Comparison of ENCODE assay signal across 1 cellular context in the genomic region with DNA sequence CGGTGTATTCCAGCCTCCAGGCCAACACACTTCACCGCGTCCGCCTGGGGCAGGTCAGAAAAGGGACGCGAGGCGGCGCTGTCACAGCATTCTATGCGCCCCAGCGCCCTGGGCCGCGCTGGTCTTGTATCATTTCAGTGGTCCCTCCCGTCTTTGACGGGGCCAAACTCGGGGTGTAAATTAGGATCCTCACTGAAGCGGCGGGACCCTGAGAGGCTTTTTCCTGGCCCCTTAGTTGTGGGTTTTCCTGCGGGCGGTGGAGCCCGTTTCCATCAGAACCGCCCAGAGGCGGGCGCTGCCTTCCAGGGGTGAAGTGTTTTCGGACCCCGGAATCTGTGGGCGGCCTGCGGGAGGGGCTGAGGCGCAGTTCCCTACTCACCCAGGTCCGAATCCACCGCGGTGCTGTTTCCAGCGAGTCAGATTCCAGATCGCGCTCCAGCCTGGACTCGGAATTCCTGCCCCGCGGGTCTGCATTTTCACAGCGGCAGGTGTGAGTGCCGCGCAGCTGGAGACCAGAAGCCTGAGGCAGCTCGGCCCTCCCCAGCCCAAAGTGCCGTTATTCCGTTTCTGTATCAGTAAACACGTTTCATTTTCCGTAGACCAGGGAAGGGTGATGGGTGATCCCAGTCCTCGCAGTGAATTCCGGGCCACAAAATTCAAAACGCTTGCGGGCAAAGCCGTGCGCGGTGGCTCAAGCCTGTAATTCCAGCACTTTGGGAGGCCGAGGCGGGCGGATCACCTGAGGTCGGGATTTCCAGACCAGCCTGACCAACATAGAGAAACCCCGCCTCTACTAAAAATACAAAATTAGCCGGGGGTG.
TF ChIP-seq lines count a peak whose summit lies in the region.

No MANE protein-coding gene starts in this region.

TF ChIP-seq in HEK293, 187 proteins besides CTCF, POLR2A, EP300 and RAD21 (continued from another document and continues in another):
- TF ChIP-seq, protein P1, sequence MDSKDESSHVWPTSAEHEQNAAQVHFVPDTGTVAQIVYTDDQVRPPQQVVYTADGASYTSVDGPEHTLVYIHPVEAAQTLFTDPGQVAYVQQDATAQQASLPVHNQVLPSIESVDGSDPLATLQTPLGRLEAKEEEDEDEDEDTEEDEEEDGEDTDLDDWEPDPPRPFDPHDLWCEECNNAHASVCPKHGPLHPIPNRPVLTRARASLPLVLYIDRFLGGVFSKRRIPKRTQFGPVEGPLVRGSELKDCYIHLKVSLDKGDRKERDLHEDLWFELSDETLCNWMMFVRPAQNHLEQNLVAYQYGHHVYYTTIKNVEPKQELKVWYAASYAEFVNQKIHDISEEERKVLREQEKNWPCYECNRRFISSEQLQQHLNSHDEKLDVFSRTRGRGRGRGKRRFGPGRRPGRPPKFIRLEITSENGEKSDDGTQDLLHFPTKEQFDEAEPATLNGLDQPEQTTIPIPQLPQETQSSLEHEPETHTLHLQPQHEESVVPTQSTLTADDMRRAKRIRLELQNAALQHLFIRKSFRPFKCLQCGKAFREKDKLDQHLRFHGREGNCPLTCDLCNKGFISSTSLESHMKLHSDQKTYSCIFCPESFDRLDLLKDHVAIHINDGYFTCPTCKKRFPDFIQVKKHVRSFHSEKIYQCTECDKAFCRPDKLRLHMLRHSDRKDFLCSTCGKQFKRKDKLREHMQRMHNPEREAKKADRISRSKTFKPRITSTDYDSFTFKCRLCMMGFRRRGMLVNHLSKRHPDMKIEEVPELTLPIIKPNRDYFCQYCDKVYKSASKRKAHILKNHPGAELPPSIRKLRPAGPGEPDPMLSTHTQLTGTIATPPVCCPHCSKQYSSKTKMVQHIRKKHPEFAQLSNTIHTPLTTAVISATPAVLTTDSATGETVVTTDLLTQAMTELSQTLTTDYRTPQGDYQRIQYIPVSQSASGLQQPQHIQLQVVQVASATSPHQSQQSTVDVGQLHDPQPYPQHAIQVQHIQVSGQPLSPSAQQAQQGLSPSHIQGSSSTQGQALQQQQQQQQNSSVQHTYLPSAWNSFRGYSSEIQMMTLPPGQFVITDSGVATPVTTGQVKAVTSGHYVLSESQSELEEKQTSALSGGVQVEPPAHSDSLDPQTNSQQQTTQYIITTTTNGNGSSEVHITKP (tag by site-specific recombination; IDR thresholded peaks at IDR 0.05) = peak; percentile 92
- TF ChIP-seq, protein P2, sequence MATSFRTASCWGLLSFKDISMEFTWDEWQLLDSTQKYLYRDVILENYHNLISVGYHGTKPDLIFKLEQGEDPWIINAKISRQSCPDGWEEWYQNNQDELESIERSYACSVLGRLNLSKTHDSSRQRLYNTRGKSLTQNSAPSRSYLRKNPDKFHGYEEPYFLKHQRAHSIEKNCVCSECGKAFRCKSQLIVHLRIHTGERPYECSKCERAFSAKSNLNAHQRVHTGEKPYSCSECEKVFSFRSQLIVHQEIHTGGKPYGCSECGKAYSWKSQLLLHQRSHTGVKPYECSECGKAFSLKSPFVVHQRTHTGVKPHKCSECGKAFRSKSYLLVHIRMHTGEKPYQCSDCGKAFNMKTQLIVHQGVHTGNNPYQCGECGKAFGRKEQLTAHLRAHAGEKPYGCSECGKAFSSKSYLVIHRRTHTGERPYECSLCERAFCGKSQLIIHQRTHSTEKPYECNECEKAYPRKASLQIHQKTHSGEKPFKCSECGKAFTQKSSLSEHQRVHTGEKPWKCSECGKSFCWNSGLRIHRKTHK (tag by site-specific recombination; IDR thresholded peaks at IDR 0.05) = no peak
- TF ChIP-seq SP7 (tag by site-specific recombination; IDR thresholded peaks at IDR 0.05) = peak; percentile 76
- no peak for TF ChIP-seq ZSCAN23 (tag by site-specific recombination; IDR thresholded peaks at IDR 0.05)
- TF ChIP-seq ZFP37 (tag by site-specific recombination; IDR thresholded peaks at IDR 0.05) = no peak
- TF ChIP-seq KLF10 (tag by site-specific recombination; IDR thresholded peaks at IDR 0.05) = peak; percentile 21; the same call in 1 of the 2 replicates
- TF ChIP-seq ZNF660 (tag by site-specific recombination; IDR thresholded peaks at IDR 0.05) = peak; percentile 88
- TF ChIP-seq SCRT1 (tag by site-specific recombination; IDR thresholded peaks at IDR 0.05; ENCODE audit: borderline replicate concordance) = no peak
- TF ChIP-seq ZNF785 (tag by site-specific recombination; IDR thresholded peaks at IDR 0.05) = no peak
- TF ChIP-seq, protein P3, sequence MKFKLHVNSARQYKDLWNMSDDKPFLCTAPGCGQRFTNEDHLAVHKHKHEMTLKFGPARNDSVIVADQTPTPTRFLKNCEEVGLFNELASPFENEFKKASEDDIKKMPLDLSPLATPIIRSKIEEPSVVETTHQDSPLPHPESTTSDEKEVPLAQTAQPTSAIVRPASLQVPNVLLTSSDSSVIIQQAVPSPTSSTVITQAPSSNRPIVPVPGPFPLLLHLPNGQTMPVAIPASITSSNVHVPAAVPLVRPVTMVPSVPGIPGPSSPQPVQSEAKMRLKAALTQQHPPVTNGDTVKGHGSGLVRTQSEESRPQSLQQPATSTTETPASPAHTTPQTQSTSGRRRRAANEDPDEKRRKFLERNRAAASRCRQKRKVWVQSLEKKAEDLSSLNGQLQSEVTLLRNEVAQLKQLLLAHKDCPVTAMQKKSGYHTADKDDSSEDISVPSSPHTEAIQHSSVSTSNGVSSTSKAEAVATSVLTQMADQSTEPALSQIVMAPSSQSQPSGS (tag by site-specific recombination; IDR thresholded peaks at IDR 0.05; ENCODE audit: low read depth) = no peak
- 0 out of 2 replicates have a peak, but pooled peaks have one; percentile 16 for TF ChIP-seq ZNF639 (tag by site-specific recombination; IDR thresholded peaks at IDR 0.05)
- TF ChIP-seq EGR2 (tag by site-specific recombination; IDR thresholded peaks at IDR 0.05; ENCODE audit: low read depth) = peak; percentile 47; the same call in 1 of the 2 replicates
- TF ChIP-seq, protein P4, sequence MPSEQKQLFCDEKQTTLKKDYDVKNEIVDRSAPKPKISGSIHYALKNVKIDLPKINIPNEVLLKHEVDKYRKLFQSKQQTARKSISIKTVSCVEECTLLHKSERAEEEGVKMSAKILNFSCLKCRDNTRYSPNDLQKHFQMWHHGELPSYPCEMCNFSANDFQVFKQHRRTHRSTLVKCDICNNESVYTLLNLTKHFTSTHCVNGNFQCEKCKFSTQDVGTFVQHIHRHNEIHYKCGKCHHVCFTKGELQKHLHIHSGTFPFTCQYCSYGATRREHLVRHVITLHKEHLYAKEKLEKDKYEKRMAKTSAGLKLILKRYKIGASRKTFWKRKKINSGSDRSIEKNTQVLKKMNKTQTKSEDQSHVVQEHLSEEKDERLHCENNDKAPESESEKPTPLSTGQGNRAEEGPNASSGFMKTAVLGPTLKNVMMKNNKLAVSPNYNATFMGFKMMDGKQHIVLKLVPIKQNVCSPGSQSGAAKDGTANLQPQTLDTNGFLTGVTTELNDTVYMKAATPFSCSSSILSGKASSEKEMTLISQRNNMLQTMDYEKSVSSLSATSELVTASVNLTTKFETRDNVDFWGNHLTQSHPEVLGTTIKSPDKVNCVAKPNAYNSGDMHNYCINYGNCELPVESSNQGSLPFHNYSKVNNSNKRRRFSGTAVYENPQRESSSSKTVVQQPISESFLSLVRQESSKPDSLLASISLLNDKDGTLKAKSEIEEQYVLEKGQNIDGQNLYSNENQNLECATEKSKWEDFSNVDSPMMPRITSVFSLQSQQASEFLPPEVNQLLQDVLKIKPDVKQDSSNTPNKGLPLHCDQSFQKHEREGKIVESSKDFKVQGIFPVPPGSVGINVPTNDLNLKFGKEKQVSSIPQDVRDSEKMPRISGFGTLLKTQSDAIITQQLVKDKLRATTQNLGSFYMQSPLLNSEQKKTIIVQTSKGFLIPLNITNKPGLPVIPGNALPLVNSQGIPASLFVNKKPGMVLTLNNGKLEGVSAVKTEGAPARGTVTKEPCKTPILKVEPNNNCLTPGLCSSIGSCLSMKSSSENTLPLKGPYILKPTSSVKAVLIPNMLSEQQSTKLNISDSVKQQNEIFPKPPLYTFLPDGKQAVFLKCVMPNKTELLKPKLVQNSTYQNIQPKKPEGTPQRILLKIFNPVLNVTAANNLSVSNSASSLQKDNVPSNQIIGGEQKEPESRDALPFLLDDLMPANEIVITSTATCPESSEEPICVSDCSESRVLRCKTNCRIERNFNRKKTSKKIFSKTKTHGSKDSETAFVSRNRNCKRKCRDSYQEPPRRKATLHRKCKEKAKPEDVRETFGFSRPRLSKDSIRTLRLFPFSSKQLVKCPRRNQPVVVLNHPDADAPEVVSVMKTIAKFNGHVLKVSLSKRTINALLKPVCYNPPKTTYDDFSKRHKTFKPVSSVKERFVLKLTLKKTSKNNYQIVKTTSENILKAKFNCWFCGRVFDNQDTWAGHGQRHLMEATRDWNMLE (tag by site-specific recombination; conservative IDR thresholded peaks at IDR 0.05; ENCODE audit: low read depth) = no peak
- TF ChIP-seq ZFHX2 (tag by site-specific recombination; conservative IDR thresholded peaks at IDR 0.05) = peak; percentile 71
- no peak for TF ChIP-seq OSR2 (tag by site-specific recombination; IDR thresholded peaks at IDR 0.05)
- TF ChIP-seq ZNF501 (tag by site-specific recombination; IDR thresholded peaks at IDR 0.05) = 0 out of 2 replicates have a peak, but pooled peaks have one; percentile 59
- TF ChIP-seq, protein P5, sequence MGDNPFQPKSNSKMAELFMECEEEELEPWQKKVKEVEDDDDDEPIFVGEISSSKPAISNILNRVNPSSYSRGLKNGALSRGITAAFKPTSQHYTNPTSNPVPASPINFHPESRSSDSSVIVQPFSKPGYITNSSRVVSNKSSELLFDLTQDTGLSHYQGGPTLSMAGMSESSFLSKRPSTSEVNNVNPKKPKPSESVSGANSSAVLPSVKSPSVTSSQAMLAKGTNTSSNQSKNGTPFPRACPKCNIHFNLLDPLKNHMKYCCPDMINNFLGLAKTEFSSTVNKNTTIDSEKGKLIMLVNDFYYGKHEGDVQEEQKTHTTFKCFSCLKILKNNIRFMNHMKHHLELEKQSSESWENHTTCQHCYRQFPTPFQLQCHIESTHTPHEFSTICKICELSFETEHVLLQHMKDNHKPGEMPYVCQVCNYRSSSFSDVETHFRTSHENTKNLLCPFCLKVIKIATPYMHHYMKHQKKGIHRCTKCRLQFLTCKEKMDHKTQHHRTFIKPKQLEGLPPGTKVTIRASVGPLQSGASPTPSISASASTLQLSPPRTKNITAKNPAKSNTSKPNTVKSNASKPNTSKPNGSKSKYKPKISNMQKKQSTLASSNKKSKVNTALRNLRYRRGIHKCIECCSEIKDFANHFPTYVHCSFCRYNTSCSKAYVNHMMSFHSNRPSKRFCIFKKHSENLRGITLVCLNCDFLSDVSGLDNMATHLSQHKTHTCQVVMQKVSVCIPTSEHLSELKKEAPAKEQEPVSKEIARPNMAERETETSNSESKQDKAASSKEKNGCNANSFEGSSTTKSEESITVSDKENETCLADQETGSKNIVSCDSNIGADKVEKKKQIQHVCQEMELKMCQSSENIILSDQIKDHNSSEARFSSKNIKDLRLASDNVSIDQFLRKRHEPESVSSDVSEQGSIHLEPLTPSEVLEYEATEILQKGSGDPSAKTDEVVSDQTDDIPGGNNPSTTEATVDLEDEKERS (tag by site-specific recombination; IDR thresholded peaks at IDR 0.05) = no peak
- TF ChIP-seq, protein P6, sequence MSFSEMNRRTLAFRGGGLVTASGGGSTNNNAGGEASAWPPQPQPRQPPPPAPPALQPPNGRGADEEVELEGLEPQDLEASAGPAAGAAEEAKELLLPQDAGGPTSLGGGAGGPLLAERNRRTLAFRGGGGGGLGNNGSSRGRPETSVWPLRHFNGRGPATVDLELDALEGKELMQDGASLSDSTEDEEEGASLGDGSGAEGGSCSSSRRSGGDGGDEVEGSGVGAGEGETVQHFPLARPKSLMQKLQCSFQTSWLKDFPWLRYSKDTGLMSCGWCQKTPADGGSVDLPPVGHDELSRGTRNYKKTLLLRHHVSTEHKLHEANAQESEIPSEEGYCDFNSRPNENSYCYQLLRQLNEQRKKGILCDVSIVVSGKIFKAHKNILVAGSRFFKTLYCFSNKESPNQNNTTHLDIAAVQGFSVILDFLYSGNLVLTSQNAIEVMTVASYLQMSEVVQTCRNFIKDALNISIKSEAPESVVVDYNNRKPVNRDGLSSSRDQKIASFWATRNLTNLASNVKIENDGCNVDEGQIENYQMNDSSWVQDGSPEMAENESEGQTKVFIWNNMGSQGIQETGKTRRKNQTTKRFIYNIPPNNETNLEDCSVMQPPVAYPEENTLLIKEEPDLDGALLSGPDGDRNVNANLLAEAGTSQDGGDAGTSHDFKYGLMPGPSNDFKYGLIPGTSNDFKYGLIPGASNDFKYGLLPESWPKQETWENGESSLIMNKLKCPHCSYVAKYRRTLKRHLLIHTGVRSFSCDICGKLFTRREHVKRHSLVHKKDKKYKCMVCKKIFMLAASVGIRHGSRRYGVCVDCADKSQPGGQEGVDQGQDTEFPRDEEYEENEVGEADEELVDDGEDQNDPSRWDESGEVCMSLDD (tag by site-specific recombination; IDR thresholded peaks at IDR 0.05) = peak; percentile 84
- TF ChIP-seq ZSCAN16 (tag by site-specific recombination; IDR thresholded peaks at IDR 0.05) = no peak
- TF ChIP-seq ZNF354C (tag by site-specific recombination; IDR thresholded peaks at IDR 0.05; ENCODE audit: borderline replicate concordance, low read depth) = no peak
- TF ChIP-seq ZFP3 (tag by site-specific recombination; IDR thresholded peaks at IDR 0.05; ENCODE audit: low read depth) = no peak
- peak; percentile 40; the same call in 1 of the 2 replicates for TF ChIP-seq GLIS2 (tag by site-specific recombination; IDR thresholded peaks at IDR 0.05)
- peak; percentile 64; the same call in 1 of the 2 replicates for TF ChIP-seq KLF17 (tag by site-specific recombination; IDR thresholded peaks at IDR 0.05)
- peak; percentile 11; the same call in 1 of the 2 replicates for TF ChIP-seq ZNF366 (tag by site-specific recombination; conservative IDR thresholded peaks at IDR 0.05)
- TF ChIP-seq, protein P7, sequence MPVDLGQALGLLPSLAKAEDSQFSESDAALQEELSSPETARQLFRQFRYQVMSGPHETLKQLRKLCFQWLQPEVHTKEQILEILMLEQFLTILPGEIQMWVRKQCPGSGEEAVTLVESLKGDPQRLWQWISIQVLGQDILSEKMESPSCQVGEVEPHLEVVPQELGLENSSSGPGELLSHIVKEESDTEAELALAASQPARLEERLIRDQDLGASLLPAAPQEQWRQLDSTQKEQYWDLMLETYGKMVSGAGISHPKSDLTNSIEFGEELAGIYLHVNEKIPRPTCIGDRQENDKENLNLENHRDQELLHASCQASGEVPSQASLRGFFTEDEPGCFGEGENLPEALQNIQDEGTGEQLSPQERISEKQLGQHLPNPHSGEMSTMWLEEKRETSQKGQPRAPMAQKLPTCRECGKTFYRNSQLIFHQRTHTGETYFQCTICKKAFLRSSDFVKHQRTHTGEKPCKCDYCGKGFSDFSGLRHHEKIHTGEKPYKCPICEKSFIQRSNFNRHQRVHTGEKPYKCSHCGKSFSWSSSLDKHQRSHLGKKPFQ (tag by site-specific recombination; IDR thresholded peaks at IDR 0.05) = peak; percentile 77; the same call in 1 of the 2 replicates
- peak; percentile 81 for TF ChIP-seq ZFP69B (tag by site-specific recombination; IDR thresholded peaks at IDR 0.05)
